In the genomic region with DNA sequence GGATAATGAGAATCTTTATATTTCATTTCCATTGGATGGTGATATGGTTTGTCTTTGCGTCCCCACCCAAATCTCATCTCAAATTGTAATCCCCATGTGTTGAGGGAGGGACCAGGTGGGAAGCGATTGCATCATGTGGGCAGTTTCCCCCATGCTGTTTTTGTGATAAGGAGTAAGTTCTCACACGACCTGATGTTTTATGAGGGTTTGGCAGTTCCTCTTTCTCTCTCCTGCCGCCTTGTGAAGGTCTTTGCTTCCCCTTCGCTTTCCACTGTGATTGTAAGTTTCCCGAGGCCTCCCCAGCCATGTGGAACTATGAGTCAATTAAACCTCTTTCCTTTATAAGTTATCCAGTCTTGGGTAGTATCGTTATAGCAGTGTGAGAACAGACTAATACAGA, we compare ENCODE assay signal across 16 cellular contexts.
"Had no signal": no experiment of that assay in that cellular context is flagged by ENCODE, and none has a peak within 500 bp of the region (broad histone marks: within the 10 kb centered on the region; RNA-seq: fewer than 3 reads in every experiment).

No MANE protein-coding gene starts in this region.

- H3K36me3 Mint-ChIP-seq: natural killer cell had no signal

- H3K27ac ChIP-seq: coronary artery, prostate gland, spleen, tibial nerve, vagina had no signal

- H3K4me1 ChIP-seq: prostate gland, tibial nerve, vagina had no signal

- H3K4me1 Mint-ChIP-seq: stimulated activated memory B cell treated with anti-CD40 and anti-IgM and Interleukin-4, amounts not matched to agents 10 μg/mL and 1 μg/mL and 100 μg/mL, for 72 hours had no signal

- H3K4me3 ChIP-seq: coronary artery, heart left ventricle, prostate gland, spleen, tibial nerve, vagina had no signal

- DNase-seq: activated CD4-positive, alpha-beta memory T cell treated with anti-CD3 and anti-CD28 coated beads for 36 hours; activated gamma-delta T cell treated with Interleukin-2 at 50 U/mL for 16 hours; activated naive CD8-positive, alpha-beta T cell treated with anti-CD3 and anti-CD28 coated beads, Interleukin-2, amount 10 ng/mL, durations not matched to agents 7 days and 5 days; activated T-cell treated with anti-CD3 and anti-CD28 coated beads, Interleukin-2, amount 50 U/mL, for 4 hours; effector CD4-positive, alpha-beta T cell; heart left ventricle; natural killer cell; occipital lobe; spleen; stimulated activated CD4-positive, alpha-beta T cell treated with anti-CD3 and anti-CD28 coated beads, Interleukin-1b, Interleukin-23, amount 100 ng/mL, for 48 hours had no signal

- ATAC-seq: activated T-cell treated with anti-CD3 and anti-CD28 coated beads, Interleukin-2, amount 50 U/mL, for 4 hours; natural killer cell; sciatic nerve; stimulated activated memory B cell treated with anti-CD40 and anti-IgM and Interleukin-4, amounts not matched to agents 10 μg/mL and 1 μg/mL and 100 μg/mL, for 72 hours had no signal

- H3K9me3 ChIP-seq: heart left ventricle, prostate gland, tibial nerve, vagina had no signal

- H3K4me3 Mint-ChIP-seq: activated CD4-positive, alpha-beta memory T cell treated with anti-CD3 and anti-CD28 coated beads for 36 hours; activated naive CD8-positive, alpha-beta T cell treated with anti-CD3 and anti-CD28 coated beads, Interleukin-2, amount 10 ng/mL, durations not matched to agents 7 days and 5 days; activated T-cell treated with anti-CD3 and anti-CD28 coated beads, Interleukin-2, amount 50 U/mL, for 4 hours; natural killer cell; stimulated activated memory B cell treated with anti-CD40 and anti-IgM and Interleukin-4, amounts not matched to agents 10 μg/mL and 1 μg/mL and 100 μg/mL, for 72 hours had no signal

- H3K27ac Mint-ChIP-seq: activated CD4-positive, alpha-beta memory T cell treated with anti-CD3 and anti-CD28 coated beads for 36 hours; activated naive CD8-positive, alpha-beta T cell treated with anti-CD3 and anti-CD28 coated beads, Interleukin-2, amount 10 ng/mL, durations not matched to agents 7 days and 5 days; natural killer cell; stimulated activated memory B cell treated with anti-CD40 and anti-IgM and Interleukin-4, amounts not matched to agents 10 μg/mL and 1 μg/mL and 100 μg/mL, for 72 hours had no signal

- H3K36me3 ChIP-seq: heart left ventricle, prostate gland, tibial nerve, vagina had no signal

- H3K9me3 Mint-ChIP-seq: natural killer cell had no signal

- H3K27me3 Mint-ChIP-seq: activated CD4-positive, alpha-beta memory T cell treated with anti-CD3 and anti-CD28 coated beads for 36 hours; stimulated activated memory B cell treated with anti-CD40 and anti-IgM and Interleukin-4, amounts not matched to agents 10 μg/mL and 1 μg/mL and 100 μg/mL, for 72 hours had no signal

- H3K27me3 ChIP-seq: heart left ventricle, spleen, tibial nerve, vagina had no signal
